10 cellular contexts compared by ENCODE assay signal in genomic region chr3:3177861-3178497, GRCh38. TPM values are rescaled to one million over a fixed set of nuclear protein-coding genes. Genes with fewer than 3 reads are reported as not detected.
DNase-seq lines count a peak whose midpoint lies in the region; ATAC-seq and TF ChIP-seq lines count a peak whose summit lies in the region.
"Had no signal": no experiment of that assay in that cellular context is flagged by ENCODE, and none has a peak within 500 bp of the region (broad histone marks: within the 10 kb centered on the region; RNA-seq: fewer than 3 reads in every experiment).

No MANE protein-coding gene starts in this region.

- peaks cover 0 to under 1% (median 0%) of the 10 kb centered on the region in 9 donors for H3K9me3 Mint-ChIP-seq in naive thymus-derived CD8-positive, alpha-beta T cell

- CTCF ChIA-PET in mammary epithelial cell (lab: Charles Lee; ENCODE audit: low non-redundant PET), result no interaction called here

- WGBS in mammary epithelial cell (ENCODE audit: low coverage, missing lambda C conversion rate), result 64% methylated on average over 9 of the region's 10 CpGs

- in situ Hi-C loops in mammary epithelial cell (cut with MboI; ENCODE audit: low sequenced_read_pairs in 2 of 2), result loop anchor here in 1 of 2 donors (25.0 kb wide), 1 partner anchor 1109 kb away; no protein-coding TSS in a partner anchor

- peak overlapping the region; percentile 82 to 97 (median 94) for H3K4me3 Mint-ChIP-seq in naive thymus-derived CD8-positive, alpha-beta T cell

- intact Hi-C loops in mammary epithelial cell (cut with micrococcal nuclease), result no loop called here

- DNase-seq in BE2C, result no peak
- no peak for DNase-seq in LNCaP clone FGC (ENCODE audit: low read depth)
- no peak for DNase-seq in mammary epithelial cell
- DNase-seq in naive thymus-derived CD8-positive, alpha-beta T cell, result no peak
- DNase-seq in D341Med (ENCODE audit: low spot score), result no peak
- DNase-seq in SKM-1 treated with dmso at 0.1 percent for 144 hours (lab: John Stamatoyannopoulos, UW; ENCODE audit: unreplicated experiment), result no peak
- DNase-seq: NCI-H1694 had no signal

- TF ChIP-seq CTCF in BE2C (IDR thresholded peaks at IDR 0.05; ENCODE audit: low read depth, low read length) (no peak), LNCaP clone FGC (IDR thresholded peaks at IDR 0.05; ENCODE audit: control insufficient read depth, extremely low read depth, insufficient read depth) (no peak), mammary epithelial cell (conservative IDR thresholded peaks at IDR 0.05 in 1 of 2, IDR thresholded peaks at IDR 0.05 in 1 of 2; ENCODE audit: extremely low read depth in 1 of 2, insufficient read depth in 1 of 2, low read depth in 1 of 2, low read length in 2 of 2) (no peak)

- no peaks in the 10 kb centered on the region for H3K27me3 Mint-ChIP-seq in naive thymus-derived CD8-positive, alpha-beta T cell

- no peaks in the 10 kb centered on the region for H3K9me3 ChIP-seq in BE2C
- H3K9me3 ChIP-seq in mammary epithelial cell (replicated peaks; ENCODE audit: insufficient read depth, low read length), result no peaks in the 10 kb centered on the region

- H3K27ac Mint-ChIP-seq in naive thymus-derived CD8-positive, alpha-beta T cell, result peak overlapping the region; percentile 87 to 96 (median 92)

- H3K36me3 ChIP-seq in BE2C (no peaks in the 10 kb centered on the region), mammary epithelial cell (ENCODE audit: insufficient read depth, low read length) (peaks cover 6% of the 10 kb centered on the region)

- BruUV-seq in mammary epithelial cell (replicated peaks; lab: Mats Ljungman, UMichigan), result no TSS peak

- H3K4me3 ChIP-seq in BE2C (ENCODE audit: low read depth, low read length), result peak overlapping the region; percentile 93
- H3K4me3 ChIP-seq in LNCaP clone FGC (ENCODE audit: low read depth, low read length), result peak overlapping the region; percentile 91
- no peak overlapping the region for H3K4me3 ChIP-seq in mammary epithelial cell (replicated peaks in 1 of 3; ENCODE audit: insufficient read depth in 1 of 3, low read depth in 2 of 3, low read length in 3 of 3)

- peak overlapping the region; percentile 91 for H3K4me2 ChIP-seq in mammary epithelial cell (ENCODE audit: insufficient read depth, low read depth, low read length)

- H3K79me2 ChIP-seq in mammary epithelial cell (ENCODE audit: insufficient read depth, low read length), result peaks cover 42% of the 10 kb centered on the region

- no peaks in the 10 kb centered on the region for H4K20me1 ChIP-seq in mammary epithelial cell (ENCODE audit: insufficient read depth, low read length)

- H3K4me1 Mint-ChIP-seq in naive thymus-derived CD8-positive, alpha-beta T cell, result peaks cover 29 to 58% (median 54%) of the 10 kb centered on the region in 4 donors

- H3K27me3 ChIP-seq in BE2C (no peaks in the 10 kb centered on the region), mammary epithelial cell (ENCODE audit: insufficient read depth, low read length) (no peaks in the 10 kb centered on the region)
- H3K27me3 ChIP-seq: cardiac muscle cell had no signal

- H3K4me1 ChIP-seq in BE2C, result no peaks in the 10 kb centered on the region
- peaks cover 8% of the 10 kb centered on the region for H3K4me1 ChIP-seq in mammary epithelial cell (ENCODE audit: insufficient read depth, low read length)

- no peak overlapping the region for H3K9ac ChIP-seq in mammary epithelial cell (ENCODE audit: insufficient read depth, low read length)

- H3K36me3 Mint-ChIP-seq in naive thymus-derived CD8-positive, alpha-beta T cell, result peaks cover 9 to 41% (median 11%) of the 10 kb centered on the region in 3 donors

- H2AFZ ChIP-seq in mammary epithelial cell (ENCODE audit: low read depth, low read length), result no peak overlapping the region

- ATAC-seq in naive thymus-derived CD8-positive, alpha-beta T cell, result no peak
- ATAC-seq in GM18870 (IDR thresholded peaks at IDR 0.05; ENCODE audit: unreplicated experiment) (no peak), GM21529 (IDR thresholded peaks at IDR 0.05; ENCODE audit: unreplicated experiment) (no peak)

- no peak overlapping the region for H3K27ac ChIP-seq in mammary epithelial cell (ENCODE audit: insufficient read depth, low read depth, low read length)
- H3K27ac ChIP-seq: cardiac muscle cell had no signal

- POLR2A ChIA-PET in naive thymus-derived CD8-positive, alpha-beta T cell (lab: Charles Lee), result interaction anchor here (1.1 kb wide), 1 partner anchor 14 kb away, joined by 6 read pairs; no protein-coding TSS in a partner anchor

- dilution Hi-C loops in mammary epithelial cell (cut with HindIII; ENCODE audit: low sequenced_read_pairs), result loop anchor here (25.0 kb wide), 1 partner anchor 1109 kb away; no protein-coding TSS in a partner anchor

RNA-seq across cellular contexts. Expression of gene CRBN, which starts 1.5 kb away (rescaled TPM):
- polyA plus RNA-seq in BE2C (2012; ENCODE audit: insufficient read depth, insufficient read length, low read depth), result 13.0 TPM
- total RNA-seq in mammary epithelial cell, result 10 to 100 TPM; 25.9 to 40.0 TPM
- polyA plus RNA-seq in mammary epithelial cell, result 21.2 TPM
- polyA minus RNA-seq in mammary epithelial cell, result 16.7 TPM
- total RNA-seq in naive thymus-derived CD8-positive, alpha-beta T cell, result 100 to 1,000 TPM; 158 to 164 TPM
- polyA plus RNA-seq in naive thymus-derived CD8-positive, alpha-beta T cell, result 100 to 1,000 TPM; 149 to 194 (median 172) TPM

RNA-seq across cellular contexts. Expression of gene TRNT1, which starts 51.2 kb away (rescaled TPM):
- polyA plus RNA-seq in BE2C (2012; ENCODE audit: insufficient read depth, insufficient read length, low read depth), result 6.0 TPM
- 10 to 100 TPM; 20.7 to 27.8 TPM for total RNA-seq in mammary epithelial cell
- polyA plus RNA-seq in mammary epithelial cell, result 5.3 TPM
- polyA minus RNA-seq in mammary epithelial cell, result 4.3 TPM
- 10 to 100 TPM; 44.5 to 44.8 TPM for total RNA-seq in naive thymus-derived CD8-positive, alpha-beta T cell
- polyA plus RNA-seq in naive thymus-derived CD8-positive, alpha-beta T cell, result 10 to 100 TPM; 18.0 to 26.4 (median 24.0) TPM

Comparison
In these comparisons a context has a peak if more than half of its experiments do, and no peak if none do; other contexts are left out.
1. H3K4me3 ChIP-seq: peak in BE2C (single experiment) and LNCaP clone FGC (single experiment); none in mammary epithelial cell (0 of 3).